8 cellular contexts compared by ENCODE assay signal in the genomic region with DNA sequence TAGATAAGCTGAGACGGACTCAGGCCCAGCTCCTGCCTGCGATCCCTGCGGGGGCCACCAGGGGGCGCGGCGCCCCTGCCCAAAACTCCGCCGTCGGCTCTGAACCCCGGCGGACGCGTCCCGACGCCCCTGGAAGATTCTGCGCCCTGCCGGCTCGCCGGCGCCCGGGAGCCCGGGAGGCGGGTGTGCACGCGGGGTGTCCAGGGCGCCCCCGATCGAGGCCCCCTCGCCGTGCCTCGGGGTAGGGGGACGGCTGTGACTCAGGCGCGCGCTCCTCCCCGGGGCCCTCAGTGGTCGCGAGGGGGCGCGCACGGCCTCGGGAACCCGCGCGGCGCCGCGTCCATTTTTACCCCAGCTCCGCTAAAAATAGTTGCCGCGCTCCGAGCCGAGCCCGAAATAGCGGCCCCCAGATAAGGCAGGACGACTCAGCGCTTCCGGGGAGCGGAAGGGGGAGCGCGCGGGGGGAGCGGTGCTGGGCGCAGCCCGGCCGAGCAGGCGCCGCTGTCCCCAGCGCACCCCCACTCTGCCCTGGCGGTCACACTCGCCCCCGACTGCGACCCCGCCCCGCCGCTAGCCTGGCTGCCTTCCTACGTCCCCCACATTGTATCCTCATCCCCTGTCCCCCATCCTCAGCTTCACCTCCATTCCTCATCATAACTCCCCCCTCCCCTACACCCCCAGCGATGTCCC. TPM values are rescaled to one million over a fixed set of nuclear protein-coding genes. Genes with fewer than 3 reads are reported as not detected.
A peak's percentile ranks its signal among the peaks of the same experiment; 100 is the strongest.
DNase-seq lines count a peak whose midpoint lies in the region; ATAC-seq and TF ChIP-seq lines count a peak whose summit lies in the region.

No MANE protein-coding gene starts in this region.

- H3K4me1 ChIP-seq in NT2/D1 (ENCODE audit: insufficient read depth, insufficient read length), result peaks cover 11% of the 10 kb centered on the region

- H3K4me3 Mint-ChIP-seq in CD14-positive monocyte (peak overlapping the region; percentile 69 to 73), endothelial cell (ENCODE audit: unreplicated experiment) (peak overlapping the region; percentile 90)

- TF ChIP-seq POLR2A in GM19193 (IDR thresholded peaks at IDR 0.05; ENCODE audit: extremely low read depth, insufficient read depth, insufficient read length), result peak; percentile 51

- peak; percentile 90 for DNase-seq in CD14-positive monocyte (ENCODE audit: low spot score)
- DNase-seq in NT2/D1 (ENCODE audit: low read depth, low spot score), result no peak
- DNase-seq in activated CD8-positive, alpha-beta memory T cell treated with anti-CD3 and anti-CD28 coated beads, Interleukin-2, amount 50 U/mL, for 4 hours, result peak; percentile 87
- DNase-seq in endothelial cell (ENCODE audit: low spot score), result peak; percentile 84
- peak; percentile 83 for DNase-seq in midbrain (lab: John Stamatoyannopoulos, UW)
- DNase-seq in stimulated activated CD8-positive, alpha-beta memory T cell treated with anti-CD3 and anti-CD28 coated beads, Interleukin-4, amount 100 ng/mL, for 1 hour (ENCODE audit: low read depth in 2 of 2, low spot score in 1 of 2), result peak; percentile 73 to 77

- H3K36me3 ChIP-seq in NT2/D1 (ENCODE audit: insufficient read depth, insufficient read length, low read length), result no peaks in the 10 kb centered on the region

- no peaks in the 10 kb centered on the region for H3K27me3 ChIP-seq in NT2/D1 (ENCODE audit: insufficient read depth, insufficient read length)

- peaks cover 40% of the 10 kb centered on the region for H3K4me1 Mint-ChIP-seq in CD14-positive monocyte
- peaks cover 29% of the 10 kb centered on the region for H3K4me1 Mint-ChIP-seq in endothelial cell (ENCODE audit: unreplicated experiment)

- peaks cover 5% of the 10 kb centered on the region in 2 donors for H3K36me3 Mint-ChIP-seq in CD14-positive monocyte
- H3K36me3 Mint-ChIP-seq in endothelial cell (ENCODE audit: low read depth, unreplicated experiment), result peaks cover 2% of the 10 kb centered on the region

- H3K9me3 ChIP-seq in NT2/D1 (ENCODE audit: insufficient read depth, low read length), result no peaks in the 10 kb centered on the region

- peak; percentile 55 for ATAC-seq in HG03354 (IDR thresholded peaks at IDR 0.05; ENCODE audit: poor library complexity, severe bottlenecking, unreplicated experiment)

- H3K4me3 ChIP-seq in NT2/D1 (ENCODE audit: insufficient read length, low read depth), result peak overlapping the region; percentile 47

- H3K27ac Mint-ChIP-seq in CD14-positive monocyte (peak overlapping the region in 6 of 7 donors; percentile 78 to 93 (median 86)), endothelial cell (ENCODE audit: unreplicated experiment) (no peak overlapping the region)

- peaks cover 0 to 5% (median 2%) of the 10 kb centered on the region in 7 donors for H3K9me3 Mint-ChIP-seq in CD14-positive monocyte
- no peaks in the 10 kb centered on the region for H3K9me3 Mint-ChIP-seq in endothelial cell (ENCODE audit: unreplicated experiment)

- peak; percentile 100 for TF ChIP-seq CTCF in CD14-positive monocyte (IDR thresholded peaks at IDR 0.05)
- peak; percentile 100 for TF ChIP-seq CTCF in endothelial cell (IDR thresholded peaks at IDR 0.05; ENCODE audit: unreplicated experiment)

- H3K27me3 Mint-ChIP-seq in CD14-positive monocyte (ENCODE audit: low read depth in 3 of 3) (peaks cover 0 to 4% (median 1%) of the 10 kb centered on the region in 3 donors), endothelial cell (ENCODE audit: unreplicated experiment) (peaks cover 14% of the 10 kb centered on the region)

- H3K9ac ChIP-seq in NT2/D1 (ENCODE audit: insufficient read length, low read depth), result peak overlapping the region; percentile 77

- intact Hi-C loops in CD14-positive monocyte (cut with micrococcal nuclease), result loop anchor here (1.0 to 2.0 kb wide), 4 partner anchors 8 to 39 kb away; no protein-coding TSS in a partner anchor

RNA-seq across cellular contexts. Expression of a gene that starts 16.0 kb away (rescaled TPM):
- polyA plus RNA-seq in CD14-positive monocyte, result 10 to 100 TPM; 62.2 to 74.6 TPM
- total RNA-seq in endothelial cell (ENCODE audit: unreplicated experiment), result 62.8 TPM

RNA-seq across cellular contexts. Expression of a gene that starts 28.1 kb away (rescaled TPM):
- 10 to 100 TPM; 27.3 to 28.2 TPM for polyA plus RNA-seq in CD14-positive monocyte
- 64.2 TPM for total RNA-seq in endothelial cell (ENCODE audit: unreplicated experiment)

RNA-seq across cellular contexts. Expression of a gene that starts 33.3 kb away (rescaled TPM):
- polyA plus RNA-seq in CD14-positive monocyte, result 1 to 10 TPM; 1.1 to 1.5 TPM
- 4.4 TPM for total RNA-seq in endothelial cell (ENCODE audit: unreplicated experiment)

RNA-seq across cellular contexts. Expression of a gene that starts 34.8 kb away (rescaled TPM):
- polyA plus RNA-seq in CD14-positive monocyte, result under 1 TPM; 0.18 to 0.45 TPM
- 13.2 TPM for total RNA-seq in endothelial cell (ENCODE audit: unreplicated experiment)

RNA-seq across cellular contexts. Expression of a gene that starts 57.1 kb away (rescaled TPM):
- polyA plus RNA-seq in CD14-positive monocyte, result 1 to 10 TPM; 1.5 to 2.7 TPM
- 25.3 TPM for total RNA-seq in endothelial cell (ENCODE audit: unreplicated experiment)
